ENCODE assay signal across 12 cellular contexts in genomic region chr4:73450398-73451004, GRCh38. TPM values are rescaled to one million over a fixed set of nuclear protein-coding genes. Genes with fewer than 3 reads are reported as not detected.
A peak's percentile ranks its signal among the peaks of the same experiment; 100 is the strongest.
DNase-seq lines count a peak whose midpoint lies in the region; ATAC-seq, FAIRE-seq and TF ChIP-seq lines count a peak whose summit lies in the region.
"Had no signal": no experiment of that assay in that cellular context is flagged by ENCODE, and none has a peak within 500 bp of the region (broad histone marks: within the 10 kb centered on the region; RNA-seq: fewer than 3 reads in every experiment).

No MANE protein-coding gene starts in this region.

- H3K27ac ChIP-seq in A549 (peak overlapping the region; percentile 74 to 85), HUES48 (ENCODE audit: low read depth, low read length) (peak overlapping the region; percentile 89), heart left ventricle (peak overlapping the region in 1 of 12 donors; percentile 20), testis (no peak overlapping the region)
- H3K27ac ChIP-seq: PC-9 had no signal

- no peaks in the 10 kb centered on the region for H3K9me3 ChIP-seq in A549
- no peaks in the 10 kb centered on the region for H3K9me3 ChIP-seq in HUES48 (ENCODE audit: control insufficient read depth, insufficient read depth, low read length)
- H3K9me3 ChIP-seq in heart left ventricle, result no peaks in the 10 kb centered on the region
- no peaks in the 10 kb centered on the region for H3K9me3 ChIP-seq in testis

- peaks cover 4% of the 10 kb centered on the region for H3K27me3 Mint-ChIP-seq in T-helper 2 cell treated with Interferon-gamma antibody and Interleukin-4, amounts not matched to agents 5 μg/mL and 100 μg/mL, for 36 hours (ENCODE audit: low read depth)
- H3K27me3 Mint-ChIP-seq: CD4-positive, CD25-positive, alpha-beta regulatory T cell had no signal

- H3K27me3 ChIP-seq in HUES48 (ENCODE audit: control insufficient read depth, insufficient read depth, low read length) (no peaks in the 10 kb centered on the region), heart left ventricle (no peaks in the 10 kb centered on the region), testis (no peaks in the 10 kb centered on the region)

- no peak overlapping the region for H3K27ac Mint-ChIP-seq in T-helper 2 cell treated with Interferon-gamma antibody and Interleukin-4, amounts not matched to agents 5 μg/mL and 100 μg/mL, for 36 hours
- H3K27ac Mint-ChIP-seq: CD4-positive, CD25-positive, alpha-beta regulatory T cell; naive B cell; stimulated activated naive CD8-positive, alpha-beta T cell treated with anti-CD3 and anti-CD28 coated beads, Interleukin-15, Interleukin-2, amounts not matched to agents 100 ng/mL and 50 ng/mL, for 24 hours had no signal

- TF ChIP-seq CTCF in A549 (IDR thresholded peaks at IDR 0.05) (no peak), heart left ventricle (IDR thresholded peaks at IDR 0.05) (no peak), testis (IDR thresholded peaks at IDR 0.05) (no peak)

- H3K4me2 ChIP-seq in A549, result peak overlapping the region; percentile 61
- H3K4me2 ChIP-seq: PC-9 had no signal

- POLR2A ChIA-PET in A549 (lab: Yijun Ruan, JAX), result no interaction called here

- ATAC-seq in A549, result peak; percentile 82 to 83
- ATAC-seq in heart left ventricle, result peak in 1 of 4 donors; percentile 89
- ATAC-seq in GM19351 (IDR thresholded peaks at IDR 0.05; ENCODE audit: unreplicated experiment), result no peak

- 16% methylated on average over 9 of the region's 9 CpGs for WGBS in A549 (ENCODE audit: missing lambda C conversion rate)
- 59 to 69% (median 63%) methylated on average over 9 of the region's 9 CpGs for WGBS in heart left ventricle, 4 donors
- WGBS in testis, 2 donors, result 75 to 78% methylated on average over 9 of the region's 9 CpGs

- H3K4me1 Mint-ChIP-seq in T-helper 2 cell treated with Interferon-gamma antibody and Interleukin-4, amounts not matched to agents 5 μg/mL and 100 μg/mL, for 36 hours (ENCODE audit: low read depth), result no peaks in the 10 kb centered on the region
- H3K4me1 Mint-ChIP-seq: CD4-positive, CD25-positive, alpha-beta regulatory T cell; naive B cell had no signal

- no peak overlapping the region for H3K4me3 Mint-ChIP-seq in T-helper 2 cell treated with Interferon-gamma antibody and Interleukin-4, amounts not matched to agents 5 μg/mL and 100 μg/mL, for 36 hours
- H3K4me3 Mint-ChIP-seq: CD4-positive, CD25-positive, alpha-beta regulatory T cell; naive B cell; stimulated activated naive CD8-positive, alpha-beta T cell treated with anti-CD3 and anti-CD28 coated beads, Interleukin-15, Interleukin-2, amounts not matched to agents 100 ng/mL and 50 ng/mL, for 24 hours had no signal

- H3K4me3 ChIP-seq in A549 (no peak overlapping the region), HUES48 (ENCODE audit: low read depth, low read length) (peak overlapping the region; percentile 20; the same call in 1 of the 2 replicates), heart left ventricle (no peak overlapping the region), testis (no peak overlapping the region)
- H3K4me3 ChIP-seq: PC-9 had no signal

- TF ChIP-seq POLR2A in A549 (IDR thresholded peaks at IDR 0.05; ENCODE audit: low read length), result no peak
- no peak for TF ChIP-seq POLR2A in heart left ventricle (IDR thresholded peaks at IDR 0.05)
- no peak for TF ChIP-seq POLR2A in testis (IDR thresholded peaks at IDR 0.05)

- no peak for FAIRE-seq in A549 (lab: Jason Lieb, UNC)

- peak overlapping the region; percentile 25; the same call in 1 of the 2 replicates for H3K9ac ChIP-seq in HUES48 (ENCODE audit: low read depth, low read length)

- intact Hi-C loops in heart left ventricle (cut with DNase I) (no loop called here), testis (cut with DNase I; ENCODE audit: low total_unique reads) (no loop called here)

- H3K4me1 ChIP-seq in A549 (peaks cover 18% of the 10 kb centered on the region; the same call in 2 of the 3 replicates), HUES48 (ENCODE audit: control insufficient read depth, insufficient read depth, low read length) (peaks cover 60% of the 10 kb centered on the region), heart left ventricle (peaks cover 0 to 4% (median 0%) of the 10 kb centered on the region in 12 donors), testis (no peaks in the 10 kb centered on the region)

- CTCF ChIA-PET in A549 (lab: Yijun Ruan, JAX), result interaction anchor here (0.7 to 2.1 kb wide), 4 partner anchors 9 to 584 kb away, joined by 3 to 4 read pairs (median 3); no protein-coding TSS in a partner anchor

- no peaks in the 10 kb centered on the region for H3K9me3 Mint-ChIP-seq in T-helper 2 cell treated with Interferon-gamma antibody and Interleukin-4, amounts not matched to agents 5 μg/mL and 100 μg/mL, for 36 hours
- H3K9me3 Mint-ChIP-seq: stimulated activated naive CD8-positive, alpha-beta T cell treated with anti-CD3 and anti-CD28 coated beads, Interleukin-15, Interleukin-2, amounts not matched to agents 100 ng/mL and 50 ng/mL, for 24 hours had no signal

- H3K36me3 ChIP-seq in HUES48 (ENCODE audit: control insufficient read depth, insufficient read depth, low read length), result no peaks in the 10 kb centered on the region
- no peaks in the 10 kb centered on the region for H3K36me3 ChIP-seq in heart left ventricle
- H3K36me3 ChIP-seq in testis (ENCODE audit: low read depth, missing control alignments), result no peaks in the 10 kb centered on the region

- DNase-seq in A549 (ENCODE audit: low read depth in 1 of 2, low spot score in 1 of 2), result peak in 1 of 2 experiments; percentile 73
- DNase-seq in SHP77 treated with DMSO at 0.1 percent for 48 hours (lab: John Stamatoyannopoulos, UW), result peak; percentile 82
- peak in 3 of 5 donors; percentile 38 to 62 (median 61) for DNase-seq in heart left ventricle
- no peak for DNase-seq in testis
- no peak for DNase-seq in T-helper 2 cell treated with Interferon-gamma antibody and Interleukin-4, amounts not matched to agents 5 μg/mL and 100 μg/mL, for 36 hours (ENCODE audit: low spot score)
- no peak for DNase-seq in occipital lobe (lab: John Stamatoyannopoulos, UW)
- DNase-seq: CD4-positive, CD25-positive, alpha-beta regulatory T cell; naive B cell had no signal

- TF ChIP-seq EP300 in A549 (IDR thresholded peaks at IDR 0.05), result no peak; a peak in 1 of 5 replicates

- no peak for TF ChIP-seq RAD21 in A549 (conservative IDR thresholded peaks at IDR 0.05 in 1 of 2, IDR thresholded peaks at IDR 0.05 in 1 of 2)

- H3K36me3 Mint-ChIP-seq in T-helper 2 cell treated with Interferon-gamma antibody and Interleukin-4, amounts not matched to agents 5 μg/mL and 100 μg/mL, for 36 hours (ENCODE audit: low read depth), result no peaks in the 10 kb centered on the region
- H3K36me3 Mint-ChIP-seq: CD4-positive, CD25-positive, alpha-beta regulatory T cell; naive B cell had no signal

TF ChIP-seq in A549, 52 proteins besides CTCF, POLR2A, EP300 and RAD21:
- TF ChIP-seq ZC3H11A (IDR thresholded peaks at IDR 0.05), result no peak
- peak; percentile 22; the same call in 1 of the 2 replicates for TF ChIP-seq MAX (IDR thresholded peaks at IDR 0.05)
- TF ChIP-seq ZFP36 (IDR thresholded peaks at IDR 0.05; ENCODE audit: borderline replicate concordance, partially characterized antibody), result no peak
- TF ChIP-seq NFE2L2 (conservative IDR thresholded peaks at IDR 0.05; ENCODE audit: low read length), result 0 out of 2 replicates have a peak, but pooled peaks have one; percentile 25
- peak; percentile 85 for TF ChIP-seq MAFK (IDR thresholded peaks at IDR 0.05; ENCODE audit: partially characterized antibody)
- 0 out of 5 replicates have a peak, but pooled peaks of 1 of the 2 experiments have one; percentile 37 for TF ChIP-seq JUN (IDR thresholded peaks at IDR 0.05)
TF ChIP-seq in A549: peak in this region for 4.

RNA-seq across cellular contexts. Expression of gene AFP, which starts 14.5 kb away (rescaled TPM):
- polyA plus RNA-seq in A549 (2011; rRNA removed) (1.1 and 1.8 TPM in 2 replicates), A549 (2017; fragmentation: RNase III; extraction: RNeasy Plus Mini Kit Qiagen cat#74134 plus additional on column Dnase treatment) (4.0 to 4.5 TPM (median 4.5 TPM) in 3 replicates), heart left ventricle (not detected), testis (ENCODE audit: insufficient read depth, low read depth, low replicate concordance) (0.16 TPM)
- 1.4 and 1.7 TPM in 2 replicates for polyA plus RNA-seq in A549 (2012; cell fraction: cytosol; rRNA removed)
- polyA plus RNA-seq in A549 (2012; cell fraction: nucleus; rRNA removed), result 0.60 and 0.64 TPM in 2 replicates
- 0.54 TPM in 1 of 2 replicates, not detected in the other for polyA minus RNA-seq in A549 (2011; rRNA and poly(A)+ RNA removed)
- total RNA-seq in heart left ventricle (not detected), testis (not detected), occipital lobe (0.62 TPM)
- total RNA-seq: CD4-positive, CD25-positive, alpha-beta regulatory T cell had no signal
- polyA plus RNA-seq: CD4-positive, CD25-positive, alpha-beta regulatory T cell had no signal

RNA-seq across cellular contexts. Expression of gene AFM, which starts 31.0 kb away (rescaled TPM):
- polyA plus RNA-seq in A549 (2011; rRNA removed), result not detected in 2 replicates
- not detected in 2 replicates for polyA plus RNA-seq in A549 (2012; cell fraction: cytosol; rRNA removed)
- polyA plus RNA-seq in A549 (2012; cell fraction: nucleus; rRNA removed), result not detected in 2 replicates
- not detected in 3 replicates for polyA plus RNA-seq in A549 (2017; fragmentation: RNase III; extraction: RNeasy Plus Mini Kit Qiagen cat#74134 plus additional on column Dnase treatment)
- not detected in 2 replicates for polyA minus RNA-seq in A549 (2011; rRNA and poly(A)+ RNA removed)
- total RNA-seq in heart left ventricle, result not detected
- not detected for polyA plus RNA-seq in heart left ventricle
- total RNA-seq in testis, result under 1 TPM in 1 of 2 donors, not detected in 1; 0.19 TPM
- polyA plus RNA-seq in testis (ENCODE audit: insufficient read depth, low read depth, low replicate concordance), result 0.20 TPM
- not detected for total RNA-seq in occipital lobe
- total RNA-seq: CD4-positive, CD25-positive, alpha-beta regulatory T cell; PC-9 had no signal
- polyA plus RNA-seq: CD4-positive, CD25-positive, alpha-beta regulatory T cell had no signal

RNA-seq across cellular contexts. Expression of gene ALB, which starts 46.4 kb away (rescaled TPM):
- polyA plus RNA-seq in A549 (2011; rRNA removed) (0.25 and 0.48 TPM in 2 replicates), A549 (2017; fragmentation: RNase III; extraction: RNeasy Plus Mini Kit Qiagen cat#74134 plus additional on column Dnase treatment) (0.10 to 0.17 TPM in 2 of 3 replicates, not detected in the other), heart left ventricle (under 1 TPM in 1 of 2 donors, not detected in 1; 0.76 TPM), testis (ENCODE audit: insufficient read depth, low read depth, low replicate concordance) (6.9 TPM)
- not detected in 2 replicates for polyA plus RNA-seq in A549 (2012; cell fraction: cytosol; rRNA removed)
- not detected in 2 replicates for polyA plus RNA-seq in A549 (2012; cell fraction: nucleus; rRNA removed)
- 0.29 TPM in 1 of 2 replicates, not detected in the other for polyA minus RNA-seq in A549 (2011; rRNA and poly(A)+ RNA removed)
- total RNA-seq in heart left ventricle (1 to 10 TPM in 2 of 9 donors, under 1 TPM in 2, not detected in 5; 0.21 to 3.3 (median 1.2) TPM), testis (1 to 10 TPM; 3.5 to 5.0 TPM), occipital lobe (14.2 TPM)
- total RNA-seq: CD4-positive, CD25-positive, alpha-beta regulatory T cell; PC-9 had no signal
- polyA plus RNA-seq: CD4-positive, CD25-positive, alpha-beta regulatory T cell had no signal

Comparison
In these comparisons a context has a peak if more than half of its experiments do, and no peak if none do; other contexts are left out.
1. DNase-seq: peak in SHP77 treated with DMSO at 0.1 percent for 48 hours (single experiment) and heart left ventricle (3 of 5); none in testis (single experiment), T-helper 2 cell treated with Interferon-gamma antibody and Interleukin-4, amounts not matched to agents 5 μg/mL and 100 μg/mL, for 36 hours (single experiment) and occipital lobe (single experiment).
2. H3K27ac ChIP-seq: peak in A549 (2 of 2) and HUES48 (single experiment); none in testis (0 of 2).